23 cellular contexts compared by ENCODE assay signal in the genomic region with DNA sequence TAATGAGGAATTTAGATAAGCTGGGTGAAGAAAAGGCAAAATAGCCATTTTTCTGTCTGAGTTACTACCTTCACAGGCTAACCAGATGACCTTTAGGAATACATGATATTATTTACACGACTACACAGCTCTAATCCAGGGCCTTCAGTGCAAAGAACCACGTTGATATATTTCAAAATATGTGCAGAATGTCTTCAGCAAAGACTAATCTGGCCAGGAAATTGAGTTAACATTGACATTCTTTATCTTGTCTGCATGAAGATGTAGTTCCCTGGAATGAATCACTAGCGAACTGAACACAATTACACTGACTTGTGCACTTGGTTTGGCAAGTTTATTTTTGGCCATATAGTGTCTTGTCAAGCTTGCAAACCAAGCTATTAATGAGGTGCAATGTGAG. TPM values are rescaled to one million over a fixed set of nuclear protein-coding genes. Genes with fewer than 3 reads are reported as not detected.
DNase-seq lines count a peak whose midpoint lies in the region; TF ChIP-seq lines count a peak whose summit lies in the region.
"Had no signal": no experiment of that assay in that cellular context is flagged by ENCODE, and none has a peak within 500 bp of the region (broad histone marks: within the 10 kb centered on the region; RNA-seq: fewer than 3 reads in every experiment).

No MANE protein-coding gene starts in this region.

- WGBS in adrenal gland, 4 donors = 10 to 36% (median 21%) methylated on average over 3 of the region's 3 CpGs
- 23 to 47% methylated on average over 3 of the region's 3 CpGs for WGBS in sigmoid colon, 2 donors

- TF ChIP-seq EP300 in sigmoid colon (IDR thresholded peaks at IDR 0.05) = no peak

- intact Hi-C loops in adrenal gland (cut with DNase I) = no loop called here
- intact Hi-C loops in sigmoid colon (cut with DNase I) = no loop called here

- TF ChIP-seq POLR2A in adrenal gland (IDR thresholded peaks at IDR 0.05) (no peak), sigmoid colon (IDR thresholded peaks at IDR 0.05) (no peak)

- H3K27ac ChIP-seq in adrenal gland (peak overlapping the region in 3 of 5 donors; percentile 48 to 73 (median 64)), sigmoid colon (peak overlapping the region; percentile 5 to 56 (median 36))

- TF ChIP-seq CTCF in adrenal gland (IDR thresholded peaks at IDR 0.05) = no peak
- no peak for TF ChIP-seq CTCF in fibroblast of the aortic adventitia (IDR thresholded peaks at IDR 0.05; ENCODE audit: insufficient read depth, low read length)
- no peak for TF ChIP-seq CTCF in sigmoid colon (IDR thresholded peaks at IDR 0.05)

- H3K9me3 ChIP-seq in adrenal gland (replicated peaks in 1 of 3) = no peaks in the 10 kb centered on the region
- no peaks in the 10 kb centered on the region for H3K9me3 ChIP-seq in sigmoid colon
- H3K9me3 ChIP-seq: left lung, thyroid gland had no signal

- H3K4me1 ChIP-seq in adrenal gland (replicated peaks in 1 of 2) (peaks cover 19 to 43% of the 10 kb centered on the region in 2 donors), sigmoid colon (peaks cover 0 to 60% (median 46%) of the 10 kb centered on the region in 4 donors)

- H3K27me3 ChIP-seq in adrenal gland (no peaks in the 10 kb centered on the region), sigmoid colon (no peaks in the 10 kb centered on the region)
- H3K27me3 ChIP-seq: left lung, thyroid gland had no signal

- H3K36me3 ChIP-seq in adrenal gland (replicated peaks in 1 of 2) = peaks cover 0 to 19% of the 10 kb centered on the region in 2 donors
- peaks cover 10 to 42% (median 11%) of the 10 kb centered on the region in 4 donors for H3K36me3 ChIP-seq in sigmoid colon

- DNase-seq in GM03348 (ENCODE audit: low spot score) (peak; percentile 16), adrenal gland (no peak), fibroblast of the aortic adventitia (ENCODE audit: low read depth) (peak; percentile 26), sigmoid colon (no peak), dedifferentiated amniotic fluid mesenchymal stem cell (ENCODE audit: extremely low spot score) (no peak), NCI-H510A (lab: John Stamatoyannopoulos, UW) (no peak), retina (no peak)
- no peak for DNase-seq in activated T-cell treated with anti-CD3 and anti-CD28 coated beads, Interleukin-2, amount 50 U/mL, for 48 hours
- DNase-seq: activated CD4-positive, alpha-beta T cell treated with anti-CD3 and anti-CD28 coated beads for 4 hours; activated CD8-positive, alpha-beta memory T cell treated with anti-CD3 and anti-CD28 coated beads, Interleukin-2, amount 10 ng/mL, durations not matched to agents 7 days and 5 days; activated naive CD8-positive, alpha-beta T cell treated with anti-CD3 and anti-CD28 coated beads, Interleukin-2, amount 50 U/mL, for 24 hours; CD8-positive, alpha-beta T cell; central memory CD4-positive, alpha-beta T cell; DMS153; glutamatergic neuron; left lung; NCI-H1694 treated with DMSO at 0.1 percent for 48 hours; NCI-H774; SHP77 treated with DMSO at 0.1 percent for 48 hours; stimulated activated CD4-positive, alpha-beta T cell treated with anti-CD3 and anti-CD28 coated beads, Interleukin-15, amount 100 ng/mL, for 24 hours; thyroid gland had no signal

- H3K4me3 ChIP-seq in adrenal gland (no peak overlapping the region), fibroblast of the aortic adventitia (ENCODE audit: low read depth, low read length) (no peak overlapping the region), sigmoid colon (no peak overlapping the region)
- H3K4me3 ChIP-seq: GM12878, K562, left lung, thyroid gland had no signal

RNA-seq across cellular contexts. Expression of a gene that starts 41.4 kb away (rescaled TPM):
- 100 to 1,000 TPM in 4 of 8 donors, 10 to 100 TPM in 4; 84.2 to 155 (median 102) TPM for total RNA-seq in adrenal gland
- polyA plus RNA-seq in adrenal gland = 100 to 1,000 TPM in 1 of 3 donors, 10 to 100 TPM in 2; 59.2 to 198 (median 84.8) TPM
- total RNA-seq in fibroblast of the aortic adventitia (ENCODE audit: low replicate concordance) = 75.4 and 82.3 TPM in 2 replicates
- 100 to 1,000 TPM in 2 of 4 donors, 10 to 100 TPM in 2; 92.0 to 105 (median 98.9) TPM for total RNA-seq in sigmoid colon
- 100 to 1,000 TPM in 2 of 3 donors, 10 to 100 TPM in 1; 69.4 to 120 (median 111) TPM for polyA plus RNA-seq in sigmoid colon

RNA-seq across cellular contexts. Expression of a gene that starts 59.5 kb away (rescaled TPM):
- total RNA-seq in adrenal gland (10 to 100 TPM; 19.7 to 35.8 (median 27.6) TPM), fibroblast of the aortic adventitia (ENCODE audit: low replicate concordance) (19.3 and 64.4 TPM in 2 replicates), sigmoid colon (10 to 100 TPM; 30.3 to 58.7 (median 50.5) TPM)
- polyA plus RNA-seq in adrenal gland (10 to 100 TPM in 1 of 3 donors, 1 to 10 TPM in 2; 5.6 to 40.5 (median 7.6) TPM), sigmoid colon (10 to 100 TPM in 1 of 3 donors, 1 to 10 TPM in 2; 6.9 to 16.4 (median 8.4) TPM)

Comparison
In these comparisons a context has a peak if more than half of its experiments do, and no peak if none do; other contexts are left out.
1. DNase-seq: peak in GM03348 (single experiment) and fibroblast of the aortic adventitia (single experiment); none in adrenal gland (0 of 7), sigmoid colon (single experiment), activated T-cell treated with anti-CD3 and anti-CD28 coated beads, Interleukin-2, amount 50 U/mL, for 48 hours (0 of 2), dedifferentiated amniotic fluid mesenchymal stem cell (single experiment), NCI-H510A (single experiment) and retina (single experiment).